Comparison of ENCODE assay signal across 18 cellular contexts in genomic region chr10:78229950-78230675, GRCh38.
DNase-seq lines count a peak whose midpoint lies in the region; ATAC-seq, FAIRE-seq and TF ChIP-seq lines count a peak whose summit lies in the region.
"Had no signal": no experiment of that assay in that cellular context is flagged by ENCODE, and none has a peak within 500 bp of the region (broad histone marks: within the 10 kb centered on the region; RNA-seq: fewer than 3 reads in every experiment).

No MANE protein-coding gene starts in this region.

- H3K9me3 ChIP-seq in neural progenitor cell (ENCODE audit: low read depth) (no peaks in the 10 kb centered on the region), lower lobe of right lung (no peaks in the 10 kb centered on the region)
- H3K9me3 ChIP-seq: BE2C, Caco-2, HAP-1 had no signal

- H3K4me3 ChIP-seq in neural progenitor cell, result no peak overlapping the region
- no peak overlapping the region for H3K4me3 ChIP-seq in lower lobe of right lung
- H3K4me3 ChIP-seq: HAP-1, PC-9 had no signal

- H3K9me3 Mint-ChIP-seq in effector memory CD8-positive, alpha-beta T cell, result peaks cover 0 to 4% of the 10 kb centered on the region in 2 donors
- H3K9me3 Mint-ChIP-seq in neural progenitor cell, result peaks cover 2% of the 10 kb centered on the region

- no peaks in the 10 kb centered on the region for H4K20me1 ChIP-seq in neural progenitor cell (ENCODE audit: low read depth)

- H3K4me1 ChIP-seq in neural progenitor cell (no peaks in the 10 kb centered on the region), lower lobe of right lung (no peaks in the 10 kb centered on the region)
- H3K4me1 ChIP-seq: BE2C, Caco-2, HAP-1 had no signal

- H2AFZ ChIP-seq in neural progenitor cell (replicated peaks), result no peak overlapping the region
- H2AFZ ChIP-seq: PC-9 had no signal

- H3K9ac ChIP-seq in neural progenitor cell, result no peak overlapping the region

- H3K79me2 ChIP-seq in neural progenitor cell (ENCODE audit: low read depth), result no peaks in the 10 kb centered on the region

- no peak overlapping the region for H3K4me3 Mint-ChIP-seq in effector memory CD8-positive, alpha-beta T cell
- peak overlapping the region; percentile 1 for H3K4me3 Mint-ChIP-seq in neural progenitor cell

- TF ChIP-seq CTCF in neural progenitor cell (IDR thresholded peaks at IDR 0.05) (no peak), lower lobe of right lung (IDR thresholded peaks at IDR 0.05) (no peak)

- H3K27me3 ChIP-seq in neural progenitor cell (no peaks in the 10 kb centered on the region), lower lobe of right lung (ENCODE audit: low read depth) (no peaks in the 10 kb centered on the region)
- H3K27me3 ChIP-seq: BE2C had no signal

- DNase-seq in GM12891 (ENCODE audit: insufficient read length, low spot score) (no peak), HTR-8/SVneo (ENCODE audit: insufficient read length, low spot score) (no peak), neural progenitor cell (ENCODE audit: low spot score) (no peak), lower lobe of right lung (no peak), activated gamma-delta T cell treated with Interleukin-2 at 50 U/mL for 16 hours (no peak)
- no peak for DNase-seq in effector memory CD8-positive, alpha-beta T cell
- DNase-seq: BE2C, Caco-2, DMS 273 treated with DMSO at 0.1 percent for 48 hours, DMS79 treated with DMSO at 0.1 percent for 48 hours, NCI-H1417 treated with DMSO at 0.1 percent for 48 hours, NCI-H187, NCI-H446 treated with DMSO at 0.1 percent for 48 hours, PC-9, RPMI8226, SHP77 had no signal

- no peak overlapping the region for H3K27ac ChIP-seq in neural progenitor cell
- H3K27ac ChIP-seq in lower lobe of right lung, result no peak overlapping the region
- H3K27ac ChIP-seq: PC-9 had no signal

- no peaks in the 10 kb centered on the region for H3K36me3 ChIP-seq in neural progenitor cell
- no peaks in the 10 kb centered on the region for H3K36me3 ChIP-seq in lower lobe of right lung
- H3K36me3 ChIP-seq: BE2C, HAP-1 had no signal

- FAIRE-seq in GM12891 (lab: Jason Lieb, UNC) (peak; percentile 28), HTR-8/SVneo (lab: Jason Lieb, UNC) (peak; percentile 59)

- H3K27me3 Mint-ChIP-seq in effector memory CD8-positive, alpha-beta T cell, result peaks cover 26 to 38% of the 10 kb centered on the region in 2 donors
- peaks cover 16% of the 10 kb centered on the region for H3K27me3 Mint-ChIP-seq in neural progenitor cell (ENCODE audit: insufficient read depth, low read depth)

- intact Hi-C loops in lower lobe of right lung (cut with DNase I), result no loop called here

- no peak for TF ChIP-seq POLR2A in GM12891 (IDR thresholded peaks at IDR 0.05; ENCODE audit: low read depth, low read length)

- no peaks in the 10 kb centered on the region for H3F3A ChIP-seq in neural progenitor cell (ENCODE audit: low read depth)

- H3K4me2 ChIP-seq in neural progenitor cell, result no peak overlapping the region
- H3K4me2 ChIP-seq: PC-9 had no signal

- H3K4me1 Mint-ChIP-seq in effector memory CD8-positive, alpha-beta T cell (ENCODE audit: low read depth in 2 of 2), result peaks cover 0 to 9% of the 10 kb centered on the region in 2 donors
- H3K4me1 Mint-ChIP-seq in neural progenitor cell, result peaks cover 9% of the 10 kb centered on the region

- peaks cover 3% of the 10 kb centered on the region for H3K36me3 Mint-ChIP-seq in effector memory CD8-positive, alpha-beta T cell (ENCODE audit: insufficient read depth)
- H3K36me3 Mint-ChIP-seq in neural progenitor cell, result no peaks in the 10 kb centered on the region

- H3K27ac Mint-ChIP-seq in effector memory CD8-positive, alpha-beta T cell, result no peak overlapping the region
- H3K27ac Mint-ChIP-seq in neural progenitor cell, result no peak overlapping the region

- ATAC-seq in effector memory CD8-positive, alpha-beta T cell (replicated peaks), result peak; percentile 22
- ATAC-seq in lower lobe of right lung (no peak), GM21737 (IDR thresholded peaks at IDR 0.05; ENCODE audit: unreplicated experiment) (no peak)

TF ChIP-seq in GM12891, 5 proteins besides CTCF, POLR2A, EP300 and RAD21:
- no peak for TF ChIP-seq TAF1 (IDR thresholded peaks at IDR 0.05; ENCODE audit: low read depth, low read length)
- TF ChIP-seq POLR2AphosphoS5 (IDR thresholded peaks at IDR 0.05; ENCODE audit: low read depth, low read length), result no peak
- TF ChIP-seq POU2F2 (IDR thresholded peaks at IDR 0.05; ENCODE audit: low read depth, low read length), result no peak
